27 cellular contexts compared by ENCODE assay signal in genomic region chr3:118577055-118577759, GRCh38.
DNase-seq lines count a peak whose midpoint lies in the region; ATAC-seq, FAIRE-seq and TF ChIP-seq lines count a peak whose summit lies in the region.
"Had no signal": no experiment of that assay in that cellular context is flagged by ENCODE, and none has a peak within 500 bp of the region (broad histone marks: within the 10 kb centered on the region; RNA-seq: fewer than 3 reads in every experiment).

No MANE protein-coding gene starts in this region.

- peaks cover 9% of the 10 kb centered on the region for H3K27me3 Mint-ChIP-seq in brain
- H3K27me3 Mint-ChIP-seq: activated CD4-positive, alpha-beta memory T cell treated with anti-CD3 and anti-CD28 coated beads for 36 hours; stimulated activated naive B cell treated with anti-CD40 and anti-IgM and Interleukin-4, amounts not matched to agents 10 μg/mL and 1 μg/mL and 100 μg/mL, for 72 hours had no signal

- no peak overlapping the region for H3K27ac ChIP-seq in small intestine (ENCODE audit: low read depth in 1 of 2, low read length in 1 of 2)
- H3K27ac ChIP-seq: SJSA1, upper lobe of left lung had no signal

- peaks cover 9% of the 10 kb centered on the region for H3K4me1 ChIP-seq in HAP-1
- H3K4me1 ChIP-seq in small intestine (ENCODE audit: control insufficient read depth in 2 of 2, insufficient read depth in 1 of 2, low read depth in 1 of 2, low read length in 1 of 2) = no peaks in the 10 kb centered on the region
- H3K4me1 ChIP-seq: Caco-2, SJSA1, upper lobe of left lung had no signal

- WGBS in small intestine, 3 donors = 58 to 64% (median 59%) methylated on average over 3 of the region's 3 CpGs

- H3K4me1 Mint-ChIP-seq in brain = peaks cover 12% of the 10 kb centered on the region
- H3K4me1 Mint-ChIP-seq: immature natural killer cell; stimulated activated naive B cell treated with anti-CD40 and anti-IgM and Interleukin-4, amounts not matched to agents 10 μg/mL and 1 μg/mL and 100 μg/mL, for 72 hours had no signal

- H3K36me3 Mint-ChIP-seq in brain = no peaks in the 10 kb centered on the region
- H3K36me3 Mint-ChIP-seq: activated CD4-positive, alpha-beta memory T cell treated with anti-CD3 and anti-CD28 coated beads for 36 hours; immature natural killer cell; stimulated activated naive B cell treated with anti-CD40 and anti-IgM and Interleukin-4, amounts not matched to agents 10 μg/mL and 1 μg/mL and 100 μg/mL, for 72 hours had no signal

- ATAC-seq in HG03571 (IDR thresholded peaks at IDR 0.05; ENCODE audit: unreplicated experiment) (no peak), GM19463 (IDR thresholded peaks at IDR 0.05; ENCODE audit: unreplicated experiment) (no peak)
- ATAC-seq: left colon; stimulated activated naive B cell treated with anti-CD40 and anti-IgM and Interleukin-4, amounts not matched to agents 10 μg/mL and 1 μg/mL and 100 μg/mL, for 72 hours had no signal

- in situ Hi-C loops in HAP-1 (cut with MboI; ENCODE audit: low sequenced_read_pairs) = no loop called here

- H3K27ac Mint-ChIP-seq in brain = peak overlapping the region; percentile 19 to 86 (median 63)
- H3K27ac Mint-ChIP-seq: activated CD4-positive, alpha-beta memory T cell treated with anti-CD3 and anti-CD28 coated beads for 36 hours; activated naive CD4-positive, alpha-beta T cell treated with anti-CD3 and anti-CD28 coated beads for 36 hours; immature natural killer cell; stimulated activated naive B cell treated with anti-CD40 and anti-IgM and Interleukin-4, amounts not matched to agents 10 μg/mL and 1 μg/mL and 100 μg/mL, for 72 hours had no signal

- no peak for TF ChIP-seq CTCF in brain (conservative IDR thresholded peaks at IDR 0.05)

- no peaks in the 10 kb centered on the region for H3K9me3 ChIP-seq in HAP-1
- H3K9me3 ChIP-seq in small intestine (ENCODE audit: control insufficient read depth, low read depth) = no peaks in the 10 kb centered on the region
- H3K9me3 ChIP-seq: Caco-2, SJSA1, upper lobe of left lung had no signal

- peak; percentile 29 to 45 for DNase-seq in HAP-1 (ENCODE audit: low spot score in 2 of 2)
- DNase-seq in medulla oblongata (ENCODE audit: extremely low spot score) = peak; percentile 14
- peak; percentile 6 for DNase-seq in small intestine
- DNase-seq in NCI-H748 treated with DMSO at 0.1 percent for 48 hours (lab: John Stamatoyannopoulos, UW) = no peak
- DNase-seq: activated CD4-positive, alpha-beta memory T cell treated with anti-CD3 and anti-CD28 coated beads for 36 hours; activated CD4-positive, CD25-positive, alpha-beta regulatory T cell; activated CD8-positive, alpha-beta memory T cell treated with anti-CD3 and anti-CD28 coated beads, Interleukin-2, amount 50 U/mL, for 4 hours; activated naive CD4-positive, alpha-beta T cell treated with anti-CD3 and anti-CD28 coated beads for 36 hours; C1 segment of cervical spinal cord; Caco-2; DMS53; hypothalamus; immature natural killer cell; IMR-90; left colon; NCI-H2107; NCI-H446; NCI-H82; stimulated activated naive B cell treated with anti-CD40 and anti-IgM and Interleukin-4, amounts not matched to agents 10 μg/mL and 1 μg/mL and 100 μg/mL, for 72 hours; upper lobe of left lung had no signal

- FAIRE-seq in small intestine (lab: Jason Lieb, UNC) = no peak
- FAIRE-seq: endothelial cell of umbilical vein, frontal cortex, G401.6 had no signal

- no peaks in the 10 kb centered on the region for H3K9me3 Mint-ChIP-seq in brain
- H3K9me3 Mint-ChIP-seq: activated CD4-positive, alpha-beta memory T cell treated with anti-CD3 and anti-CD28 coated beads for 36 hours; activated naive CD4-positive, alpha-beta T cell treated with anti-CD3 and anti-CD28 coated beads for 36 hours had no signal

- H3K4me3 Mint-ChIP-seq in brain = peak overlapping the region in 2 of 5 experiments; percentile 26 to 30
- H3K4me3 Mint-ChIP-seq: activated CD4-positive, alpha-beta memory T cell treated with anti-CD3 and anti-CD28 coated beads for 36 hours; activated naive CD4-positive, alpha-beta T cell treated with anti-CD3 and anti-CD28 coated beads for 36 hours; immature natural killer cell; stimulated activated naive B cell treated with anti-CD40 and anti-IgM and Interleukin-4, amounts not matched to agents 10 μg/mL and 1 μg/mL and 100 μg/mL, for 72 hours had no signal

- H3K36me3 ChIP-seq in HAP-1 (replicated peaks) (no peaks in the 10 kb centered on the region), small intestine (ENCODE audit: control insufficient read depth in 2 of 2, insufficient read depth in 2 of 2, low read length in 2 of 2) (no peaks in the 10 kb centered on the region)
- H3K36me3 ChIP-seq: SJSA1, upper lobe of left lung had no signal

- H3K4me3 ChIP-seq in HAP-1 (no peak overlapping the region), small intestine (ENCODE audit: low read depth in 1 of 2, low read length in 2 of 2) (no peak overlapping the region)
- H3K4me3 ChIP-seq: SJSA1, upper lobe of left lung had no signal

- H3K27me3 ChIP-seq in HAP-1 (ENCODE audit: low read depth) = no peaks in the 10 kb centered on the region
- no peaks in the 10 kb centered on the region for H3K27me3 ChIP-seq in small intestine (ENCODE audit: control insufficient read depth in 2 of 2, insufficient read depth in 2 of 2, low read length in 2 of 2)
- H3K27me3 ChIP-seq: SJSA1, upper lobe of left lung had no signal
